ENCODE assay signal across 15 cellular contexts in the genomic region with DNA sequence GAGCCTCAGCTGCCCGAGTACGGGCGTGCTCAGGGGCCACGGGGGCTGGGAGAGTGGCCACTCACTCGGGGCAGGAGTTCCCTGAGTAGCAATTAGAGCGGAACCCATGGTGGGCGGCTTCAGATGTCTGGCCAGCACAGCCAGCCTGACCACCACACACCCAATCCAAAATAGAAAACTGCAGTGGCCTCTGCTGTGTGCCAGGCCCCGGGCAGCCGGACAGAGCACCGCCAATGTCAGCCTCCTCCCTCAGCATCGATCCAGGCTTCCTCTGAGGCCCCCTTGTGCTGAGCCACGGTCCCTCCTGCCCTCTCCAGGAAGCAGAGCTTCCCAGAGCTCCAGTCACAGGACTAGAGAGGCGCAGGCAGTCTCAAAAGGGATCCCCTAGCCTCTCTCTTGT. TPM values are rescaled to one million over a fixed set of nuclear protein-coding genes. Genes with fewer than 3 reads are reported as not detected.
DNase-seq lines count a peak whose midpoint lies in the region; ATAC-seq and TF ChIP-seq lines count a peak whose summit lies in the region.
"Had no signal": no experiment of that assay in that cellular context is flagged by ENCODE, and none has a peak within 500 bp of the region (broad histone marks: within the 10 kb centered on the region; RNA-seq: fewer than 3 reads in every experiment).

No MANE protein-coding gene starts in this region.

- no peaks in the 10 kb centered on the region for H3K79me1 ChIP-seq in mesendoderm (ENCODE audit: low read length)

- H3K27ac ChIP-seq in SK-N-SH (ENCODE audit: low read depth in 2 of 2, low read length in 1 of 2) (peak overlapping the region in 1 of 2 experiments; percentile 90; a peak in 2 of 4 replicates), mesendoderm (ENCODE audit: low read depth, low read length) (no peak overlapping the region), uterus (peak overlapping the region; percentile 17 to 79)
- H3K27ac ChIP-seq: A549, gastroesophageal sphincter, pancreas had no signal

- intact Hi-C loops in uterus (cut with DNase I; ENCODE audit: low total_unique reads) = loop anchor here (5.0 to 10.0 kb wide), 2 partner anchors 152 to 175 kb away; no protein-coding TSS in a partner anchor

- no peak for TF ChIP-seq POLR2A in uterus (IDR thresholded peaks at IDR 0.05)

- TF ChIP-seq CTCF in SK-N-SH (IDR thresholded peaks at IDR 0.05) = no peak
- TF ChIP-seq CTCF in endothelial cell (IDR thresholded peaks at IDR 0.05; ENCODE audit: unreplicated experiment) = no peak
- TF ChIP-seq CTCF in uterus (IDR thresholded peaks at IDR 0.05) = peak; percentile 28 to 55 (median 40)
- TF ChIP-seq CTCF in GM20000 (IDR thresholded peaks at IDR 0.05; ENCODE audit: extremely low read depth, missing control alignments) = no peak

- TF ChIP-seq EP300 in SK-N-SH (IDR thresholded peaks at IDR 0.05; ENCODE audit: borderline replicate concordance in 1 of 2, low read depth in 1 of 2, low read length in 1 of 2) = no peak

- no peak overlapping the region for H3K4me3 Mint-ChIP-seq in endothelial cell (ENCODE audit: unreplicated experiment)
- H3K4me3 Mint-ChIP-seq: activated CD4-positive, alpha-beta T cell treated with anti-CD3 and anti-CD28 coated beads for 36 hours had no signal

- WGBS in SK-N-SH (ENCODE audit: low lambda C conversion rate) = 17% methylated on average over 8 of the region's 13 CpGs
- WGBS in mesendoderm (ENCODE audit: extremely low coverage, insufficient coverage, low lambda C conversion rate) = no CpG with 5 or more reads among the region's 13 CpGs

- peaks cover 17% of the 10 kb centered on the region for H3K36me3 Mint-ChIP-seq in endothelial cell (ENCODE audit: low read depth, unreplicated experiment)

- H3K4me3 ChIP-seq in SK-N-SH (ENCODE audit: low read depth in 2 of 2, low read length in 1 of 2) (peak overlapping the region in 1 of 2 experiments; percentile 58; a peak in 1 of 4 replicates), mesendoderm (ENCODE audit: low read length) (no peak overlapping the region), uterus (peak overlapping the region in 1 of 2 donors; percentile 4)
- H3K4me3 ChIP-seq: A549 had no signal

- H3F3A ChIP-seq in SK-N-SH (replicated peaks; ENCODE audit: insufficient read depth) = no peaks in the 10 kb centered on the region

- H3K4ac ChIP-seq in mesendoderm (ENCODE audit: low read depth, low read length) = no peak overlapping the region

- no peak overlapping the region for H2BK5ac ChIP-seq in mesendoderm (ENCODE audit: low read length)

- H3K9me2 ChIP-seq in SK-N-SH = no peaks in the 10 kb centered on the region

- no peaks in the 10 kb centered on the region for H3K27me3 ChIP-seq in SK-N-SH (ENCODE audit: insufficient read depth)
- peaks cover 4% of the 10 kb centered on the region for H3K27me3 ChIP-seq in mesendoderm (ENCODE audit: insufficient read depth, low read length, poor library complexity)
- no peaks in the 10 kb centered on the region for H3K27me3 ChIP-seq in uterus

- POLR2A ChIA-PET in SK-N-SH (lab: Yijun Ruan, JAX) = no interaction called here

- H4K5ac ChIP-seq in mesendoderm (ENCODE audit: low read length) = no peak overlapping the region

- no peak overlapping the region for H4K8ac ChIP-seq in mesendoderm (ENCODE audit: low read depth, low read length)

- H3K36me3 ChIP-seq in SK-N-SH (replicated peaks in 1 of 2; ENCODE audit: control insufficient read depth in 1 of 2, insufficient read depth in 2 of 2, low read length in 1 of 2) (no peaks in the 10 kb centered on the region), mesendoderm (ENCODE audit: control insufficient read depth, insufficient read depth, low read length) (no peaks in the 10 kb centered on the region), uterus (no peaks in the 10 kb centered on the region)
- H3K36me3 ChIP-seq: adrenal gland, pancreas had no signal

- H2BK15ac ChIP-seq in mesendoderm (replicated peaks; ENCODE audit: low read depth) = no peak overlapping the region

- H3K9ac ChIP-seq in SK-N-SH (no peak overlapping the region), mesendoderm (ENCODE audit: low read length) (no peak overlapping the region)

- CTCF ChIA-PET in SK-N-SH (lab: Yijun Ruan, JAX) = interaction anchor here (0.6 to 3.1 kb wide), 17 partner anchors 8 to 177 kb away, joined by 3 to 27 read pairs (median 13); no protein-coding TSS in a partner anchor

- H3K18ac ChIP-seq in mesendoderm (ENCODE audit: low read length) = no peak overlapping the region

- no peak overlapping the region for H2AK5ac ChIP-seq in mesendoderm (ENCODE audit: low read length)

- H3K9me3 Mint-ChIP-seq in endothelial cell (ENCODE audit: unreplicated experiment) = no peaks in the 10 kb centered on the region

- H3K9me3 ChIP-seq in SK-N-SH (no peaks in the 10 kb centered on the region), uterus (no peaks in the 10 kb centered on the region)
- H3K9me3 ChIP-seq: A549, adrenal gland, gastroesophageal sphincter, pancreas had no signal

- DNase-seq in SK-N-SH (peak; percentile 78), endothelial cell (ENCODE audit: low spot score) (peak; percentile 47), mesendoderm (peak; percentile 39), uterus (peak in 1 of 2 donors; percentile 59), OCI-M2 (lab: John Stamatoyannopoulos, UW; ENCODE audit: unreplicated experiment) (no peak), NCI-H187 treated with DMSO at 0.1 percent for 48 hours (lab: John Stamatoyannopoulos, UW) (no peak), GM20000 (ENCODE audit: low spot score) (no peak)
- DNase-seq: adrenal gland, NCI-H1092, pancreas had no signal

- no peak overlapping the region for H3K27ac Mint-ChIP-seq in endothelial cell (ENCODE audit: unreplicated experiment)
- H3K27ac Mint-ChIP-seq: activated CD4-positive, alpha-beta T cell treated with anti-CD3 and anti-CD28 coated beads for 36 hours had no signal

- H3K79me2 ChIP-seq in SK-N-SH (ENCODE audit: insufficient read depth) (no peaks in the 10 kb centered on the region), mesendoderm (ENCODE audit: control insufficient read depth, insufficient read depth, low read length) (no peaks in the 10 kb centered on the region)

- H3K4me1 ChIP-seq in SK-N-SH (ENCODE audit: control insufficient read depth in 1 of 2, insufficient read depth in 2 of 2, low read depth in 1 of 2, low read length in 1 of 2) = peaks cover 0 to 64% of the 10 kb centered on the region in 2 experiments; a peak in 1 of 4 replicates
- no peaks in the 10 kb centered on the region for H3K4me1 ChIP-seq in mesendoderm (ENCODE audit: control insufficient read depth, low read depth, low read length)
- no peaks in the 10 kb centered on the region for H3K4me1 ChIP-seq in uterus

- peak; percentile 69 for TF ChIP-seq RAD21 in SK-N-SH (IDR thresholded peaks at IDR 0.05; ENCODE audit: low read length)

- H3K27me3 Mint-ChIP-seq in endothelial cell (ENCODE audit: unreplicated experiment) = peaks cover 34% of the 10 kb centered on the region

- H3K4me2 ChIP-seq in SK-N-SH (no peak overlapping the region), mesendoderm (ENCODE audit: low read length) (no peak overlapping the region)
- H3K4me2 ChIP-seq: A549 had no signal

- no peak overlapping the region for H3K23ac ChIP-seq in mesendoderm (ENCODE audit: low read length)

- no peak overlapping the region for H3K56ac ChIP-seq in mesendoderm (ENCODE audit: low read length)

- no peak overlapping the region for H2AFZ ChIP-seq in SK-N-SH (ENCODE audit: low read depth)

- ATAC-seq in SK-N-SH treated with all-trans-retinoic acid at 6 μM for 48 hours = no peak; the same call in 2 of the 3 replicates
- ATAC-seq: activated CD4-positive, alpha-beta T cell treated with anti-CD3 and anti-CD28 coated beads for 36 hours; gastroesophageal sphincter; Panc1 had no signal

- H4K20me1 ChIP-seq in SK-N-SH (ENCODE audit: insufficient read depth) = no peaks in the 10 kb centered on the region

- H3K4me1 Mint-ChIP-seq in endothelial cell (ENCODE audit: unreplicated experiment) = peaks cover 17% of the 10 kb centered on the region

- no peak overlapping the region for H2BK120ac ChIP-seq in mesendoderm (ENCODE audit: low read depth, low read length)

TF ChIP-seq in SK-N-SH, 30 proteins besides CTCF, POLR2A, EP300 and RAD21:
- no peak for TF ChIP-seq FOSL2 (IDR thresholded peaks at IDR 0.05; ENCODE audit: borderline replicate concordance, low read depth)
- TF ChIP-seq SMC3 (IDR thresholded peaks at IDR 0.05; ENCODE audit: low read depth, low read length) = peak; percentile 56; the same call in 1 of the 2 replicates

TF ChIP-seq in SK-N-SH treated with all-trans-retinoic acid at 6 μM for 48 hours, 23 proteins besides CTCF, POLR2A, EP300 and RAD21 (continues in another document):
- TF ChIP-seq ESRRG (CRISPR knock-in tag; IDR thresholded peaks at IDR 0.05) = no peak
- TF ChIP-seq SNAI2 (CRISPR knock-in tag; IDR thresholded peaks at IDR 0.05) = no peak
- no peak for TF ChIP-seq ARNTL (CRISPR knock-in tag; IDR thresholded peaks at IDR 0.05; ENCODE audit: borderline replicate concordance, low read depth)
- no peak for TF ChIP-seq ZFP3 (CRISPR knock-in tag; IDR thresholded peaks at IDR 0.05)
- TF ChIP-seq PPARA (CRISPR knock-in tag; IDR thresholded peaks at IDR 0.05; ENCODE audit: borderline replicate concordance) = no peak
- TF ChIP-seq ZNF70 (CRISPR knock-in tag; IDR thresholded peaks at IDR 0.05) = no peak
- no peak for TF ChIP-seq TCF4 (CRISPR knock-in tag; IDR thresholded peaks at IDR 0.05; ENCODE audit: borderline replicate concordance)
- TF ChIP-seq, protein P1, sequence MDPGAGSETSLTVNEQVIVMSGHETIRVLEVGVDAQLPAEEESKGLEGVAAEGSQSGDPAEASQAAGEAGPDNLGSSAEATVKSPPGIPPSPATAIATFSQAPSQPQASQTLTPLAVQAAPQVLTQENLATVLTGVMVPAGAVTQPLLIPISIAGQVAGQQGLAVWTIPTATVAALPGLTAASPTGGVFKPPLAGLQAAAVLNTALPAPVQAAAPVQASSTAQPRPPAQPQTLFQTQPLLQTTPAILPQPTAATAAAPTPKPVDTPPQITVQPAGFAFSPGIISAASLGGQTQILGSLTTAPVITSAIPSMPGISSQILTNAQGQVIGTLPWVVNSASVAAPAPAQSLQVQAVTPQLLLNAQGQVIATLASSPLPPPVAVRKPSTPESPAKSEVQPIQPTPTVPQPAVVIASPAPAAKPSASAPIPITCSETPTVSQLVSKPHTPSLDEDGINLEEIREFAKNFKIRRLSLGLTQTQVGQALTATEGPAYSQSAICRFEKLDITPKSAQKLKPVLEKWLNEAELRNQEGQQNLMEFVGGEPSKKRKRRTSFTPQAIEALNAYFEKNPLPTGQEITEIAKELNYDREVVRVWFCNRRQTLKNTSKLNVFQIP (CRISPR knock-in tag; IDR thresholded peaks at IDR 0.05; ENCODE audit: borderline replicate concordance, low read depth) = no peak

RNA-seq across cellular contexts. Expression of a gene that starts 2.7 kb away (rescaled TPM):
- polyA plus RNA-seq in SK-N-SH (2012; rRNA removed) = 0.12 and 0.57 TPM in 2 replicates
- polyA plus RNA-seq in SK-N-SH (2012; cell fraction: cytosol; rRNA removed) = 0.21 and 0.67 TPM in 2 replicates
- 0.44 and 1.1 TPM in 2 replicates for polyA plus RNA-seq in SK-N-SH (2012; cell fraction: nucleus; rRNA removed)
- total RNA-seq in endothelial cell (ENCODE audit: unreplicated experiment) = 1.5 TPM
- 0.59 TPM for polyA plus RNA-seq in mesendoderm (2013, experiment 1 of 2)
- 0.83 TPM for polyA plus RNA-seq in mesendoderm (2013, experiment 2 of 2)
- 10 to 100 TPM in 3 of 4 donors, 1 to 10 TPM in 1; 4.1 to 97.1 (median 40.3) TPM for total RNA-seq in uterus
- total RNA-seq: activated CD4-positive, alpha-beta T cell treated with anti-CD3 and anti-CD28 coated beads for 36 hours had no signal
- polyA plus RNA-seq: A549 had no signal

Comparison
In these comparisons a context has a peak if more than half of its experiments do, and no peak if none do; other contexts are left out.
1. DNase-seq: peak in SK-N-SH (single experiment), endothelial cell (single experiment) and mesendoderm (single experiment); none in OCI-M2 (single experiment), NCI-H187 treated with DMSO at 0.1 percent for 48 hours (single experiment) and GM20000 (single experiment).
2. CTCF ChIP-seq: peak in uterus (4 of 4); none in SK-N-SH (single experiment), endothelial cell (single experiment) and GM20000 (single experiment).